Comparison of ENCODE assay signal across 14 cellular contexts in the genomic region with DNA sequence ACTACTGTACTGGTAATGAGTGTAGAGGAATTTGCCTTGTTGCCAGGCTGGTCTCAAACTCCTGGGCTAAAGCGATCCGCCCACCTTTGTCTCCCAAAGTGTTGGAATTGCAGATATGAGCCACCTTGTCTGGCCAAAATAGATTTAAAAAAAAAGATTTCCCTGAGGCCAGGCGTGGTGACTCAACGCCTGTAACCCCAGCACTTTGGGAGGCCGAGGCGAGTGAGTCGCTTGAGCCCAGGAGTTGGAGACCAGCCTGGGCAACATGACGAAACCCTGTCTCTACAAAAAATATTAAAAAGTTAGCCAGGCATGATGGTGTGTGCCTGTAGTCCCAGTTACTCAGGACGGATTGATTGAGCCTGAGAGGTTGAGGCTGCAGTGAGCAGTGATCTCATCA.
DNase-seq lines count a peak whose midpoint lies in the region; ATAC-seq, FAIRE-seq and TF ChIP-seq lines count a peak whose summit lies in the region.
"Had no signal": no experiment of that assay in that cellular context is flagged by ENCODE, and none has a peak within 500 bp of the region (broad histone marks: within the 10 kb centered on the region; RNA-seq: fewer than 3 reads in every experiment).

No MANE protein-coding gene starts in this region.

- dilution Hi-C loops in keratinocyte (cut with MboI; ENCODE audit: extremely low pct_ligation_motif_present, low sequenced_read_pairs): no loop called here

- no peaks in the 10 kb centered on the region for H3K27me3 Mint-ChIP-seq in activated CD8-positive, alpha-beta memory T cell treated with anti-CD3 and anti-CD28 coated beads, Interleukin-2, amount 10 ng/mL, durations not matched to agents 7 days and 5 days
- H3K27me3 Mint-ChIP-seq: CD4-positive, CD25-positive, alpha-beta regulatory T cell had no signal

- H3K27ac ChIP-seq in keratinocyte (ENCODE audit: control insufficient read depth, insufficient read depth, low read length): peak overlapping the region; percentile 14

- no peaks in the 10 kb centered on the region for H3K79me2 ChIP-seq in keratinocyte (ENCODE audit: control insufficient read depth, insufficient read depth, low read length)

- H3K4me3 ChIP-seq in MG63 (no peak overlapping the region), keratinocyte (ENCODE audit: control insufficient read depth in 2 of 3, extremely low read depth in 1 of 3, insufficient read depth in 2 of 3, low read depth in 1 of 3, low read length in 3 of 3) (no peak overlapping the region)
- H3K4me3 ChIP-seq: lung had no signal

- H3K9ac ChIP-seq in keratinocyte (ENCODE audit: control insufficient read depth, extremely low read depth, insufficient read depth, low read length): no peak overlapping the region

- H2AFZ ChIP-seq in keratinocyte (ENCODE audit: control insufficient read depth, low read length): no peak overlapping the region

- peaks cover 9% of the 10 kb centered on the region for H3K4me1 Mint-ChIP-seq in activated CD8-positive, alpha-beta memory T cell treated with anti-CD3 and anti-CD28 coated beads, Interleukin-2, amount 10 ng/mL, durations not matched to agents 7 days and 5 days

- DNase-seq in Daoy (ENCODE audit: low read depth) (peak; percentile 86), MG63 (peak; percentile 88), astrocyte of the hippocampus (ENCODE audit: low read depth, low spot score) (peak; percentile 85), keratinocyte (ENCODE audit: low read depth, low spot score) (no peak)
- DNase-seq in stimulated activated naive CD4-positive, alpha-beta T cell (lab: John Stamatoyannopoulos, UW): no peak
- DNase-seq in activated CD8-positive, alpha-beta memory T cell treated with anti-CD3 and anti-CD28 coated beads, Interleukin-2, amount 10 ng/mL, durations not matched to agents 7 days and 5 days: no peak
- DNase-seq: CD4-positive, CD25-positive, alpha-beta regulatory T cell; cerebellar nuclear complex; NCI-H1417; NCI-H69 had no signal

- peaks cover 30% of the 10 kb centered on the region for H3K36me3 ChIP-seq in MG63
- no peaks in the 10 kb centered on the region for H3K36me3 ChIP-seq in keratinocyte (ENCODE audit: control insufficient read depth in 2 of 2, extremely low read depth in 1 of 2, insufficient read depth in 2 of 2, low read length in 2 of 2)

- H3K27me3 ChIP-seq in MG63: no peaks in the 10 kb centered on the region
- no peaks in the 10 kb centered on the region for H3K27me3 ChIP-seq in keratinocyte (ENCODE audit: control insufficient read depth, extremely low read depth, insufficient read depth, low read length)

- TF ChIP-seq CTCF in keratinocyte (optimal IDR thresholded peaks at IDR 0.05 in 1 of 3, IDR thresholded peaks at IDR 0.05 in 1 of 3, conservative IDR thresholded peaks at IDR 0.05 in 1 of 3; ENCODE audit: extremely low read depth in 1 of 3, insufficient read depth in 2 of 3, low read length in 3 of 3): no peak

- H3K27ac Mint-ChIP-seq in activated CD8-positive, alpha-beta memory T cell treated with anti-CD3 and anti-CD28 coated beads, Interleukin-2, amount 10 ng/mL, durations not matched to agents 7 days and 5 days: no peak overlapping the region
- H3K27ac Mint-ChIP-seq: activated T-helper 2 cell treated with anti-CD3 and anti-CD28 coated beads, Interferon-gamma antibody, Interleukin-2, Interleukin-4, amounts not matched to agents 10 μg/mL and 5 μg/mL and 100 μg/mL, durations not matched to agents 14 hours and 24 hours and 36 hours; CD4-positive, CD25-positive, alpha-beta regulatory T cell had no signal

- H3K4me3 Mint-ChIP-seq in activated CD8-positive, alpha-beta memory T cell treated with anti-CD3 and anti-CD28 coated beads, Interleukin-2, amount 10 ng/mL, durations not matched to agents 7 days and 5 days: no peak overlapping the region
- H3K4me3 Mint-ChIP-seq: CD4-positive, CD25-positive, alpha-beta regulatory T cell had no signal

- no peaks in the 10 kb centered on the region for H4K20me1 ChIP-seq in keratinocyte (ENCODE audit: control insufficient read depth, extremely low read depth, insufficient read depth, low read length)

- no peak for FAIRE-seq in keratinocyte (lab: Jason Lieb, UNC)

- CTCF ChIA-PET in activated CD8-positive, alpha-beta memory T cell treated with anti-CD3 and anti-CD28 coated beads, Interleukin-2, amount 10 ng/mL, durations not matched to agents 7 days and 5 days (lab: Charles Lee): interaction anchor here (1.5 kb wide), 1 partner anchor 12 kb away, joined by 3 read pairs; no protein-coding TSS in a partner anchor

- ATAC-seq in activated CD8-positive, alpha-beta memory T cell treated with anti-CD3 and anti-CD28 coated beads, Interleukin-2, amount 10 ng/mL, durations not matched to agents 7 days and 5 days: no peak
- ATAC-seq in HG02870 (IDR thresholded peaks at IDR 0.05; ENCODE audit: unreplicated experiment) (no peak), GM18858 (IDR thresholded peaks at IDR 0.05; ENCODE audit: unreplicated experiment) (no peak)

- peaks cover 16% of the 10 kb centered on the region for H3K36me3 Mint-ChIP-seq in activated CD8-positive, alpha-beta memory T cell treated with anti-CD3 and anti-CD28 coated beads, Interleukin-2, amount 10 ng/mL, durations not matched to agents 7 days and 5 days

- H3K9me3 ChIP-seq in MG63 (no peaks in the 10 kb centered on the region; the same call in 1 of the 2 replicates), keratinocyte (ENCODE audit: control insufficient read depth, low read depth, low read length) (no peaks in the 10 kb centered on the region)

- H3K4me1 ChIP-seq in keratinocyte (ENCODE audit: control insufficient read depth, extremely low read depth, insufficient read depth, low read length): peaks cover 12% of the 10 kb centered on the region

- H3K9me3 Mint-ChIP-seq in activated CD8-positive, alpha-beta memory T cell treated with anti-CD3 and anti-CD28 coated beads, Interleukin-2, amount 10 ng/mL, durations not matched to agents 7 days and 5 days (ENCODE audit: low read depth): no peaks in the 10 kb centered on the region
- H3K9me3 Mint-ChIP-seq: activated T-helper 2 cell treated with anti-CD3 and anti-CD28 coated beads, Interferon-gamma antibody, Interleukin-2, Interleukin-4, amounts not matched to agents 10 μg/mL and 5 μg/mL and 100 μg/mL, durations not matched to agents 14 hours and 24 hours and 36 hours had no signal

- peak overlapping the region; percentile 51 for H3K4me2 ChIP-seq in keratinocyte (ENCODE audit: control insufficient read depth, extremely low read depth, insufficient read depth, low read depth, low read length)

- H3K9me1 ChIP-seq in keratinocyte (ENCODE audit: control insufficient read depth, extremely low read depth, insufficient read depth, low read length): no peaks in the 10 kb centered on the region

Comparison
In these comparisons a context has a peak if more than half of its experiments do, and no peak if none do; other contexts are left out.
1. DNase-seq: peak in Daoy (single experiment), MG63 (single experiment) and astrocyte of the hippocampus (single experiment); none in keratinocyte (single experiment), stimulated activated naive CD4-positive, alpha-beta T cell (0 of 6) and activated CD8-positive, alpha-beta memory T cell treated with anti-CD3 and anti-CD28 coated beads, Interleukin-2, amount 10 ng/mL, durations not matched to agents 7 days and 5 days (single experiment).